Comparison of ENCODE assay signal across 11 cellular contexts in genomic region chr3:104521606-104522336, GRCh38.
DNase-seq lines count a peak whose midpoint lies in the region; ATAC-seq and TF ChIP-seq lines count a peak whose summit lies in the region.
"Had no signal": no experiment of that assay in that cellular context is flagged by ENCODE, and none has a peak within 500 bp of the region (broad histone marks: within the 10 kb centered on the region; RNA-seq: fewer than 3 reads in every experiment).

No MANE protein-coding gene starts in this region.

- H3K9me3 ChIP-seq in testis, result no peaks in the 10 kb centered on the region

- no peak overlapping the region for H3K4me3 Mint-ChIP-seq in activated CD4-positive, alpha-beta T cell treated with anti-CD3 and anti-CD28 coated beads, Interleukin-2, amount 10 ng/mL, durations not matched to agents 24 days and 14 days
- H3K4me3 Mint-ChIP-seq: activated naive CD4-positive, alpha-beta T cell treated with anti-CD3 and anti-CD28 coated beads, Interleukin-2, amount 50 U/mL, for 24 hours; T-cell had no signal

- no peak overlapping the region for H3K27ac Mint-ChIP-seq in activated CD4-positive, alpha-beta T cell treated with anti-CD3 and anti-CD28 coated beads, Interleukin-2, amount 10 ng/mL, durations not matched to agents 24 days and 14 days
- H3K27ac Mint-ChIP-seq: activated naive CD4-positive, alpha-beta T cell treated with anti-CD3 and anti-CD28 coated beads, Interleukin-2, amount 50 U/mL, for 24 hours; T-cell had no signal

- ATAC-seq in GM18508 (IDR thresholded peaks at IDR 0.05; ENCODE audit: insufficient read depth, unreplicated experiment) (peak; percentile 52), GM21723 (IDR thresholded peaks at IDR 0.05; ENCODE audit: unreplicated experiment) (peak; percentile 51), HG03457 (IDR thresholded peaks at IDR 0.05; ENCODE audit: unreplicated experiment) (peak; percentile 57), foreskin keratinocyte (peak; percentile 88)
- ATAC-seq: HepG2, T-cell had no signal

- no peaks in the 10 kb centered on the region for H3K4me1 ChIP-seq in foreskin keratinocyte
- H3K4me1 ChIP-seq in testis, result no peaks in the 10 kb centered on the region

- H3K36me3 Mint-ChIP-seq in activated CD4-positive, alpha-beta T cell treated with anti-CD3 and anti-CD28 coated beads, Interleukin-2, amount 10 ng/mL, durations not matched to agents 24 days and 14 days (ENCODE audit: low read depth), result no peaks in the 10 kb centered on the region
- H3K36me3 Mint-ChIP-seq: activated naive CD4-positive, alpha-beta T cell treated with anti-CD3 and anti-CD28 coated beads, Interleukin-2, amount 50 U/mL, for 24 hours; T-cell had no signal

- TF ChIP-seq CTCF in foreskin keratinocyte (conservative IDR thresholded peaks at IDR 0.05) (no peak), testis (IDR thresholded peaks at IDR 0.05) (no peak)

- 75 to 77% methylated on average over 7 of the region's 7 CpGs for WGBS in testis, 2 donors

- H3K4me1 Mint-ChIP-seq in activated CD4-positive, alpha-beta T cell treated with anti-CD3 and anti-CD28 coated beads, Interleukin-2, amount 10 ng/mL, durations not matched to agents 24 days and 14 days, result no peaks in the 10 kb centered on the region
- H3K4me1 Mint-ChIP-seq: activated naive CD4-positive, alpha-beta T cell treated with anti-CD3 and anti-CD28 coated beads, Interleukin-2, amount 50 U/mL, for 24 hours; T-cell had no signal

- H3K36me3 ChIP-seq in testis (ENCODE audit: low read depth, missing control alignments), result no peaks in the 10 kb centered on the region

- H3K27me3 Mint-ChIP-seq in activated CD4-positive, alpha-beta T cell treated with anti-CD3 and anti-CD28 coated beads, Interleukin-2, amount 10 ng/mL, durations not matched to agents 24 days and 14 days, result no peaks in the 10 kb centered on the region
- H3K27me3 Mint-ChIP-seq: T-cell had no signal

- peak overlapping the region; percentile 34 for H3K27ac ChIP-seq in foreskin keratinocyte
- no peak overlapping the region for H3K27ac ChIP-seq in testis

- no peak overlapping the region for H3K4me3 ChIP-seq in testis

- H3K27me3 ChIP-seq in foreskin keratinocyte (no peaks in the 10 kb centered on the region), testis (no peaks in the 10 kb centered on the region)

- H3K9me3 Mint-ChIP-seq in activated CD4-positive, alpha-beta T cell treated with anti-CD3 and anti-CD28 coated beads, Interleukin-2, amount 10 ng/mL, durations not matched to agents 24 days and 14 days, result peaks cover 4% of the 10 kb centered on the region
- H3K9me3 Mint-ChIP-seq: activated naive CD4-positive, alpha-beta T cell treated with anti-CD3 and anti-CD28 coated beads, Interleukin-2, amount 50 U/mL, for 24 hours; T-cell had no signal

- DNase-seq in foreskin keratinocyte (peak; percentile 46 to 71), testis (no peak), AG08395 (ENCODE audit: low spot score) (no peak), NCI-H2029 (lab: John Stamatoyannopoulos, UW) (no peak)
- no peak for DNase-seq in activated CD4-positive, alpha-beta T cell treated with anti-CD3 and anti-CD28 coated beads, Interleukin-2, amount 10 ng/mL, durations not matched to agents 24 days and 14 days

- intact Hi-C loops in testis (cut with DNase I; ENCODE audit: low total_unique reads), result no loop called here
- intact Hi-C loops in activated CD4-positive, alpha-beta T cell treated with anti-CD3 and anti-CD28 coated beads, Interleukin-2, amount 10 ng/mL, durations not matched to agents 24 days and 14 days (cut with micrococcal nuclease), result no loop called here

- TF ChIP-seq POLR2A in testis (IDR thresholded peaks at IDR 0.05), result no peak

Comparison
In these comparisons a context has a peak if more than half of its experiments do, and no peak if none do; other contexts are left out.
1. DNase-seq: peak in foreskin keratinocyte (2 of 2); none in testis (single experiment), AG08395 (single experiment), activated CD4-positive, alpha-beta T cell treated with anti-CD3 and anti-CD28 coated beads, Interleukin-2, amount 10 ng/mL, durations not matched to agents 24 days and 14 days (single experiment) and NCI-H2029 (single experiment).
2. Peak in every context shown above with its lines, with median percentiles within 50 percentile points of each other: ATAC-seq.